ENCODE assay signal across 24 cellular contexts in genomic region chr12:30836656-30837445, GRCh38.
DNase-seq lines count a peak whose midpoint lies in the region; ATAC-seq and TF ChIP-seq lines count a peak whose summit lies in the region.
"Had no signal": no experiment of that assay in that cellular context is flagged by ENCODE, and none has a peak within 500 bp of the region (broad histone marks: within the 10 kb centered on the region; RNA-seq: fewer than 3 reads in every experiment).

No MANE protein-coding gene starts in this region.

- H3K4me2 ChIP-seq in neuronal stem cell (ENCODE audit: insufficient read depth, low read length, poor library complexity, severe bottlenecking): no peak overlapping the region
- H3K4me2 ChIP-seq: BLaER1 had no signal

- H3K79me1 ChIP-seq in neuronal stem cell (ENCODE audit: low read depth, low read length): no peaks in the 10 kb centered on the region

- ATAC-seq in RWPE2 (ENCODE audit: low read depth) (0 out of 3 replicates have a peak, but pooled peaks have one; percentile 48), GM19351 (IDR thresholded peaks at IDR 0.05; ENCODE audit: unreplicated experiment) (no peak)
- ATAC-seq: GM12878, Right ventricle myocardium inferior had no signal

- H3K27me3 ChIP-seq in breast epithelium (peaks cover 0 to 16% of the 10 kb centered on the region in 2 donors), RWPE2 (ENCODE audit: insufficient read depth, poor library complexity, severe bottlenecking) (no peaks in the 10 kb centered on the region), neuronal stem cell (ENCODE audit: control insufficient read depth in 3 of 3, insufficient read depth in 3 of 3, low read depth in 1 of 3, low read length in 3 of 3) (no peaks in the 10 kb centered on the region), BE2C (no peaks in the 10 kb centered on the region; the same call in none of the 2 replicates), HAP-1 (ENCODE audit: low read depth) (peaks cover 14% of the 10 kb centered on the region)
- H3K27me3 ChIP-seq: BLaER1, SJSA1 had no signal

- POLR2A ChIA-PET in MCF 10A (lab: Yijun Ruan, JAX): no interaction called here

- H2AFZ ChIP-seq in neuronal stem cell (ENCODE audit: low read length): no peak overlapping the region

- peak overlapping the region; percentile 38 for H3K4ac ChIP-seq in neuronal stem cell (ENCODE audit: low read length)

- CTCF ChIA-PET in MCF 10A (lab: Yijun Ruan, JAX): interaction anchor here (0.7 to 1.9 kb wide), 2 partner anchors 11 to 1336 kb away, joined by 3 to 4 read pairs; no protein-coding TSS in a partner anchor

- H3K14ac ChIP-seq in neuronal stem cell (ENCODE audit: low read length): no peak overlapping the region

- no peak overlapping the region for H4K8ac ChIP-seq in neuronal stem cell (ENCODE audit: low read depth, low read length)

- peaks cover 46% of the 10 kb centered on the region for H3K27me3 Mint-ChIP-seq in MCF 10A (ENCODE audit: insufficient read depth, unreplicated experiment)

- H3K36me3 Mint-ChIP-seq in MCF 10A (ENCODE audit: insufficient read depth, unreplicated experiment): no peaks in the 10 kb centered on the region

- no peak overlapping the region for H2AK5ac ChIP-seq in neuronal stem cell (ENCODE audit: low read depth, low read length)

- TF ChIP-seq POLR2A in breast epithelium (IDR thresholded peaks at IDR 0.05): no peak

- H3K4me3 ChIP-seq in breast epithelium (no peak overlapping the region), RWPE2 (ENCODE audit: severe bottlenecking) (no peak overlapping the region), neuronal stem cell (ENCODE audit: low read length in 2 of 2) (no peak overlapping the region), BE2C (ENCODE audit: low read depth, low read length) (no peak overlapping the region), HAP-1 (no peak overlapping the region)
- H3K4me3 ChIP-seq: BLaER1, GM12878, MG63, SJSA1 had no signal

- TF ChIP-seq CTCF in MCF 10A (IDR thresholded peaks at IDR 0.05; ENCODE audit: unreplicated experiment) (no peak), breast epithelium (IDR thresholded peaks at IDR 0.05) (no peak), RWPE2 (IDR thresholded peaks at IDR 0.05; ENCODE audit: poor library complexity, severe bottlenecking) (no peak), BE2C (IDR thresholded peaks at IDR 0.05; ENCODE audit: low read depth, low read length) (no peak)

- H3K27ac ChIP-seq in breast epithelium (no peak overlapping the region), RWPE2 (ENCODE audit: poor library complexity, severe bottlenecking) (no peak overlapping the region), epithelial cell of prostate (no peak overlapping the region), neuronal stem cell (replicated peaks; ENCODE audit: low read length) (no peak overlapping the region)
- H3K27ac ChIP-seq: BLaER1, SJSA1 had no signal

- H3K9ac ChIP-seq in neuronal stem cell (ENCODE audit: low read depth, low read length, poor library complexity): no peak overlapping the region
- H3K9ac ChIP-seq: BLaER1 had no signal

- no peak overlapping the region for H2BK120ac ChIP-seq in neuronal stem cell (ENCODE audit: low read depth, low read length)

- in situ Hi-C loops in HAP-1 (cut with MboI; ENCODE audit: low sequenced_read_pairs): loop anchor here (25.0 kb wide), 1 partner anchor 1325 kb away; no protein-coding TSS in a partner anchor

- peaks cover 10% of the 10 kb centered on the region for H3K4me1 Mint-ChIP-seq in MCF 10A (ENCODE audit: insufficient read depth, unreplicated experiment)

- no CpG with 5 or more reads among the region's 12 CpGs for WGBS in neuronal stem cell (ENCODE audit: extremely low coverage in 2 of 2, insufficient read length in 2 of 2, insufficient replicate concordance in 1 of 2), 2 donors

- H3K9me3 Mint-ChIP-seq in MCF 10A (ENCODE audit: unreplicated experiment): no peaks in the 10 kb centered on the region
- H3K9me3 Mint-ChIP-seq: CD4-positive, alpha-beta T cell had no signal

- no peak overlapping the region for H3K27ac Mint-ChIP-seq in MCF 10A (ENCODE audit: low read depth, unreplicated experiment)
- H3K27ac Mint-ChIP-seq: CD4-positive, alpha-beta T cell had no signal

- no peak overlapping the region for H3K4me3 Mint-ChIP-seq in MCF 10A (ENCODE audit: unreplicated experiment)
- H3K4me3 Mint-ChIP-seq: CD4-positive, alpha-beta T cell had no signal

- H4K91ac ChIP-seq in neuronal stem cell (ENCODE audit: low read depth, low read length, poor library complexity): no peak overlapping the region

- no peaks in the 10 kb centered on the region for H3K9me3 ChIP-seq in breast epithelium
- H3K9me3 ChIP-seq in RWPE2 (ENCODE audit: severe bottlenecking): no peaks in the 10 kb centered on the region
- H3K9me3 ChIP-seq in neuronal stem cell (replicated peaks in 1 of 2; ENCODE audit: control insufficient read depth in 2 of 2, insufficient read depth in 1 of 2, low read depth in 1 of 2, low read length in 2 of 2): peaks cover 0 to 2% of the 10 kb centered on the region in 2 donors
- no peaks in the 10 kb centered on the region for H3K9me3 ChIP-seq in BE2C
- H3K9me3 ChIP-seq in HAP-1: no peaks in the 10 kb centered on the region
- H3K9me3 ChIP-seq: BLaER1, MG63, SJSA1 had no signal

- no peaks in the 10 kb centered on the region for H3K36me3 ChIP-seq in breast epithelium
- H3K36me3 ChIP-seq in RWPE2 (ENCODE audit: low read depth): no peaks in the 10 kb centered on the region
- no peaks in the 10 kb centered on the region for H3K36me3 ChIP-seq in neuronal stem cell (replicated peaks in 1 of 2; ENCODE audit: control insufficient read depth in 2 of 2, insufficient read depth in 2 of 2, low read length in 2 of 2)
- no peaks in the 10 kb centered on the region for H3K36me3 ChIP-seq in BE2C
- H3K36me3 ChIP-seq in HAP-1 (replicated peaks): no peaks in the 10 kb centered on the region
- H3K36me3 ChIP-seq: BLaER1, MG63, SJSA1 had no signal

- H3K4me1 ChIP-seq in breast epithelium (no peaks in the 10 kb centered on the region), RWPE2 (ENCODE audit: insufficient read depth, poor library complexity, severe bottlenecking) (no peaks in the 10 kb centered on the region), neuronal stem cell (ENCODE audit: control insufficient read depth in 2 of 2, insufficient read depth in 1 of 2, low read depth in 1 of 2, low read length in 2 of 2) (no peaks in the 10 kb centered on the region), BE2C (no peaks in the 10 kb centered on the region; the same call in 1 of the 2 replicates), HAP-1 (no peaks in the 10 kb centered on the region)
- H3K4me1 ChIP-seq: SJSA1 had no signal

- intact Hi-C loops in MCF 10A (cut with micrococcal nuclease): no loop called here
- intact Hi-C loops in breast epithelium (cut with DNase I; ENCODE audit: low total_unique reads): no loop called here

- no peak overlapping the region for H3K23ac ChIP-seq in neuronal stem cell (ENCODE audit: low read depth, low read length, poor library complexity)

- no peak overlapping the region for H2BK15ac ChIP-seq in neuronal stem cell (ENCODE audit: low read length)

- no peak overlapping the region for H3K18ac ChIP-seq in neuronal stem cell (ENCODE audit: low read length)

- no TSS peak for BruUV-seq in MCF 10A (replicated peaks; lab: Mats Ljungman, UMichigan)

- DNase-seq in MCF 10A (ENCODE audit: unreplicated experiment): peak; percentile 23
- no peak for DNase-seq in breast epithelium (ENCODE audit: low spot score in 2 of 2)
- no peak for DNase-seq in RWPE2 (ENCODE audit: low spot score)
- DNase-seq in epithelial cell of prostate (ENCODE audit: low read depth, low spot score): peak; percentile 41
- no peak for DNase-seq in neuronal stem cell (ENCODE audit: low spot score)
- no peak for DNase-seq in BE2C
- no peak for DNase-seq in HAP-1 (ENCODE audit: low spot score in 2 of 2)
- DNase-seq: CD4-positive, alpha-beta T cell; DMS79; EL; GDM1; KBM-7; MG63; NCI-H1105 treated with DMSO at 0.1 percent for 48 hours; NCI-H2029 treated with DMSO at 0.1 percent for 48 hours; NCI-H2227 treated with DMSO at 0.1 percent for 48 hours; NCI-H510A; NCI-H774; T-helper 1 cell had no signal

- no peak overlapping the region for H2BK5ac ChIP-seq in neuronal stem cell (ENCODE audit: low read length)

- H2BK12ac ChIP-seq in neuronal stem cell (ENCODE audit: low read length): no peak overlapping the region

Comparison
In these comparisons a context has a peak if more than half of its experiments do, and no peak if none do; other contexts are left out.
1. DNase-seq: peak in MCF 10A (single experiment) and epithelial cell of prostate (single experiment); none in breast epithelium (0 of 2), RWPE2 (single experiment), neuronal stem cell (single experiment), BE2C (single experiment) and HAP-1 (0 of 2).